ENCODE assay signal across 17 cellular contexts in the genomic region with DNA sequence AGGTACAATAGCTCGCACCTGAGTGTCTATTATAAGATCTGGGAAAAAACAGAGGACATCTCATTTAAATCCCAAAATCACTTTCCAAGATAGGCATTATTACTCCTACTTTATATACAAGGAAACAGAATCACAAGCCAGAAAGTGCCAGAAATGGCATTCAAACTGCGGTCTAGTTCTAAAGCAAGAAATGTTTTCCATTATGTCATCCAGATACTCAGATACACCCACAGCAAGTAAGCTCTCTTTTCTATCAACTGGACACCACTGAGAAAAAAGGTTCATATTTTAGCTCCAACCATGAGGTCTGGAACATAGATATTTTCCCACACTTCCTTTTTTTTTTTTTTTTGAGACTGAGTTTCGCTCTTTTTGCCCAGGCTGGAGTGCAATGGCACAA. TPM values are rescaled to one million over a fixed set of nuclear protein-coding genes. Genes with fewer than 3 reads are reported as not detected.
DNase-seq lines count a peak whose midpoint lies in the region; ATAC-seq, FAIRE-seq and TF ChIP-seq lines count a peak whose summit lies in the region.
"Had no signal": no experiment of that assay in that cellular context is flagged by ENCODE, and none has a peak within 500 bp of the region (broad histone marks: within the 10 kb centered on the region; RNA-seq: fewer than 3 reads in every experiment).

No MANE protein-coding gene starts in this region.

- peaks cover 74% of the 10 kb centered on the region for H3K79me2 ChIP-seq in OCI-LY7 (ENCODE audit: insufficient read depth, low read depth, low read length)

- no peak for FAIRE-seq in pancreas (lab: Jason Lieb, UNC)

- H3K36me3 ChIP-seq in OCI-LY7 (ENCODE audit: insufficient read depth, low read length) (peaks cover 20% of the 10 kb centered on the region; the same call in 1 of the 2 replicates), body of pancreas (replicated peaks in 1 of 2; ENCODE audit: insufficient read depth in 1 of 2, low read depth in 2 of 2) (no peaks in the 10 kb centered on the region), pancreas (no peaks in the 10 kb centered on the region), esophagus squamous epithelium (peaks cover 0 to 27% (median 0%) of the 10 kb centered on the region in 3 donors)

- POLR2A ChIA-PET in OCI-LY7 (lab: Charles Lee) = interaction anchor here (0.6 to 1.3 kb wide), 4 partner anchors 8 to 878 kb away, joined by 3 to 8 read pairs (median 4); no protein-coding TSS in a partner anchor

- CTCF ChIA-PET in OCI-LY7 (lab: Charles Lee; ENCODE audit: unreplicated experiment) = no interaction called here

- no peaks in the 10 kb centered on the region for H3K9me3 Mint-ChIP-seq in activated T-cell treated with anti-CD3 and anti-CD28 coated beads, Interleukin-2, amount 50 U/mL, for 4 hours
- H3K9me3 Mint-ChIP-seq: activated CD8-positive, alpha-beta T cell treated with anti-CD3 and anti-CD28 coated beads for 36 hours had no signal

- no peak for ATAC-seq in activated T-cell treated with anti-CD3 and anti-CD28 coated beads, Interleukin-2, amount 50 U/mL, for 4 hours
- ATAC-seq in body of pancreas (peak; percentile 83), pancreas (peak; percentile 63 to 86 (median 80))
- ATAC-seq: activated CD8-positive, alpha-beta T cell treated with anti-CD3 and anti-CD28 coated beads for 36 hours; left lung; psoas muscle had no signal

- intact Hi-C loops in OCI-LY7 (cut with micrococcal nuclease; ENCODE audit: unreplicated experiment) = no loop called here
- intact Hi-C loops in body of pancreas (cut with DNase I) = no loop called here
- intact Hi-C loops in pancreas (cut with DNase I) = no loop called here
- intact Hi-C loops in esophagus squamous epithelium (cut with DNase I) = no loop called here

- H4K20me1 ChIP-seq in OCI-LY7 (ENCODE audit: insufficient read depth, low read length) = no peaks in the 10 kb centered on the region; the same call in 1 of the 2 replicates

- H3K4me3 ChIP-seq in OCI-LY7 (ENCODE audit: low read depth, low read length, poor library complexity, severe bottlenecking) (no peak overlapping the region), body of pancreas (no peak overlapping the region), pancreas (peak overlapping the region in 1 of 4 donors; percentile 13), esophagus squamous epithelium (no peak overlapping the region)
- H3K4me3 ChIP-seq: left lung, psoas muscle had no signal

- H3K27me3 Mint-ChIP-seq in activated T-cell treated with anti-CD3 and anti-CD28 coated beads, Interleukin-2, amount 50 U/mL, for 4 hours (ENCODE audit: low read depth) = no peaks in the 10 kb centered on the region
- H3K27me3 Mint-ChIP-seq: activated CD8-positive, alpha-beta T cell treated with anti-CD3 and anti-CD28 coated beads for 36 hours had no signal

- 43 to 47% methylated on average over 3 of the region's 3 CpGs for WGBS in body of pancreas, 2 donors
- WGBS in pancreas, 2 donors = 33 to 37% methylated on average over 2 to 3 of the region's 3 CpGs
- WGBS in esophagus squamous epithelium, 2 donors = 83 to 89% methylated on average over 3 of the region's 3 CpGs

- H3K36me3 Mint-ChIP-seq in activated T-cell treated with anti-CD3 and anti-CD28 coated beads, Interleukin-2, amount 50 U/mL, for 4 hours (ENCODE audit: insufficient read depth) = peaks cover 15% of the 10 kb centered on the region

- H3K27me3 ChIP-seq in body of pancreas = no peaks in the 10 kb centered on the region
- H3K27me3 ChIP-seq in pancreas = no peaks in the 10 kb centered on the region
- no peaks in the 10 kb centered on the region for H3K27me3 ChIP-seq in esophagus squamous epithelium
- H3K27me3 ChIP-seq: left lung had no signal

- TF ChIP-seq POLR2A in body of pancreas (IDR thresholded peaks at IDR 0.05) = peak in 1 of 3 donors; percentile 18
- TF ChIP-seq POLR2A in esophagus squamous epithelium (IDR thresholded peaks at IDR 0.05) = no peak

- peak overlapping the region; percentile 40; the same call in 1 of the 2 replicates for H3K4me2 ChIP-seq in OCI-LY7 (ENCODE audit: low read length)

- no peak for DNase-seq in activated T-cell treated with anti-CD3 and anti-CD28 coated beads, Interleukin-2, amount 50 U/mL, for 4 hours
- no peak for DNase-seq in activated T-cell treated with anti-CD3 and anti-CD28 coated beads, Interleukin-2, amount 50 U/mL, for 48 hours
- DNase-seq in OCI-LY7 (ENCODE audit: low spot score) (no peak), body of pancreas (peak in 1 of 4 donors; percentile 48), pancreas (peak in 1 of 6 donors; percentile 44), esophagus squamous epithelium (lab: John Stamatoyannopoulos, UW) (no peak), NCI-H446 (lab: John Stamatoyannopoulos, UW) (no peak)
- no peak for DNase-seq in stimulated activated CD4-positive, alpha-beta T cell treated with anti-CD3 and anti-CD28 coated beads, Interleukin-2, amount 100 ng/mL, for 48 hours
- DNase-seq: activated CD8-positive, alpha-beta T cell treated with anti-CD3 and anti-CD28 coated beads for 36 hours; activated gamma-delta T cell; COR-L47; left lung; NCI-H1092 treated with DMSO at 0.1 percent for 48 hours; NCI-H82; psoas muscle; stimulated activated naive CD4-positive, alpha-beta T cell treated with Interleukin-2 at 50 U/mL for 16 hours; T-helper 9 cell had no signal

- TF ChIP-seq CTCF in OCI-LY7 (conservative IDR thresholded peaks at IDR 0.05; ENCODE audit: low read length) (no peak), body of pancreas (IDR thresholded peaks at IDR 0.05) (no peak), pancreas (IDR thresholded peaks at IDR 0.05) (no peak), esophagus squamous epithelium (IDR thresholded peaks at IDR 0.05) (no peak)

- no peak overlapping the region for H3K27ac ChIP-seq in OCI-LY7 (ENCODE audit: low read depth, low read length, poor library complexity, severe bottlenecking)
- H3K27ac ChIP-seq in body of pancreas = peak overlapping the region in 3 of 4 donors; percentile 47 to 56 (median 48)
- H3K27ac ChIP-seq in pancreas = peak overlapping the region in 2 of 4 donors; percentile 72 to 82
- H3K27ac ChIP-seq in esophagus squamous epithelium = no peak overlapping the region
- H3K27ac ChIP-seq: left lung, psoas muscle had no signal

- H3K9me3 ChIP-seq in OCI-LY7 (ENCODE audit: low read length) (no peaks in the 10 kb centered on the region), body of pancreas (no peaks in the 10 kb centered on the region), pancreas (no peaks in the 10 kb centered on the region), esophagus squamous epithelium (no peaks in the 10 kb centered on the region)
- H3K9me3 ChIP-seq: left lung, psoas muscle had no signal

- no peak overlapping the region for H2AFZ ChIP-seq in OCI-LY7 (ENCODE audit: low read length)

- H3K9me2 ChIP-seq in OCI-LY7 (ENCODE audit: insufficient read depth, low read length) = no peaks in the 10 kb centered on the region

- BruUV-seq in OCI-LY7 (replicated peaks; lab: Mats Ljungman, UMichigan) = no TSS peak

- peaks cover 51% of the 10 kb centered on the region for H3K4me1 Mint-ChIP-seq in activated T-cell treated with anti-CD3 and anti-CD28 coated beads, Interleukin-2, amount 50 U/mL, for 4 hours (ENCODE audit: low read depth)

- H3K4me3 Mint-ChIP-seq in activated T-cell treated with anti-CD3 and anti-CD28 coated beads, Interleukin-2, amount 50 U/mL, for 4 hours = peak overlapping the region; percentile 7
- H3K4me3 Mint-ChIP-seq: activated CD8-positive, alpha-beta T cell treated with anti-CD3 and anti-CD28 coated beads for 36 hours had no signal

- H3K4me1 ChIP-seq in OCI-LY7 (ENCODE audit: insufficient read depth, low read length, poor library complexity, severe bottlenecking) (peaks cover 9% of the 10 kb centered on the region), body of pancreas (peaks cover 56% of the 10 kb centered on the region), pancreas (peaks cover 0 to 28% (median 6%) of the 10 kb centered on the region in 3 donors), esophagus squamous epithelium (peaks cover 4 to 65% (median 15%) of the 10 kb centered on the region in 3 donors)

RNA-seq across cellular contexts. Expression of a gene that starts 8.1 kb away (rescaled TPM):
- 10 to 100 TPM; 14.8 to 19.7 (median 14.9) TPM for total RNA-seq in activated T-cell treated with anti-CD3 and anti-CD28 coated beads, Interleukin-2, amount 50 U/mL, for 4 hours
- 20.9 and 21.9 TPM in 2 replicates for total RNA-seq in OCI-LY7 (2014; rRNA removed; shearing (Covaris generic))
- total RNA-seq in OCI-LY7 (2022) (26.4 and 27.6 TPM in 2 replicates), body of pancreas (10 to 100 TPM; 40.0 to 42.2 TPM), pancreas (10 to 100 TPM; 30.2 to 39.1 (median 35.6) TPM), esophagus squamous epithelium (10 to 100 TPM; 16.3 to 22.0 (median 21.8) TPM)
- 10 to 100 TPM; 10.1 to 22.2 TPM for polyA plus RNA-seq in pancreas

RNA-seq across cellular contexts. Expression of a gene that starts 24.3 kb away (rescaled TPM):
- total RNA-seq in activated T-cell treated with anti-CD3 and anti-CD28 coated beads, Interleukin-2, amount 50 U/mL, for 4 hours = 100 to 1,000 TPM; 109 to 122 (median 118) TPM
- total RNA-seq in OCI-LY7 (2014; rRNA removed; shearing (Covaris generic)) = 32.3 and 37.6 TPM in 2 replicates
- 116 and 118 TPM in 2 replicates for total RNA-seq in OCI-LY7 (2022)
- 10 to 100 TPM; 18.5 to 20.2 TPM for total RNA-seq in body of pancreas
- total RNA-seq in pancreas = 10 to 100 TPM; 29.3 to 38.7 (median 31.0) TPM
- polyA plus RNA-seq in pancreas = 10 to 100 TPM in 1 of 2 donors, 1 to 10 TPM in 1; 8.0 to 12.6 TPM
- 10 to 100 TPM; 14.3 to 47.9 (median 36.8) TPM for total RNA-seq in esophagus squamous epithelium

RNA-seq across cellular contexts. Expression of a gene that starts 40.0 kb away (rescaled TPM):
- total RNA-seq in activated T-cell treated with anti-CD3 and anti-CD28 coated beads, Interleukin-2, amount 50 U/mL, for 4 hours = 1 to 10 TPM; 2.3 to 2.7 (median 2.7) TPM
- 0.38 and 0.49 TPM in 2 replicates for total RNA-seq in OCI-LY7 (2014; rRNA removed; shearing (Covaris generic))
- 0.40 and 0.74 TPM in 2 replicates for total RNA-seq in OCI-LY7 (2022)
- total RNA-seq in body of pancreas = 10 to 100 TPM in 1 of 2 donors, 1 to 10 TPM in 1; 4.9 to 14.8 TPM
- total RNA-seq in pancreas = 1 to 10 TPM; 1.7 to 3.9 (median 3.3) TPM
- 1 to 10 TPM; 1.5 to 5.7 TPM for polyA plus RNA-seq in pancreas
- total RNA-seq in esophagus squamous epithelium = 1 to 10 TPM in 1 of 4 donors, under 1 TPM in 3; 0.44 to 1.3 (median 0.58) TPM

Comparison
In these comparisons a context has a peak if more than half of its experiments do, and no peak if none do; other contexts are left out.
1. ATAC-seq: peak in body of pancreas (single experiment) and pancreas (4 of 4); none in activated T-cell treated with anti-CD3 and anti-CD28 coated beads, Interleukin-2, amount 50 U/mL, for 4 hours (0 of 2).
2. H3K27ac ChIP-seq: peak in body of pancreas (3 of 4); none in OCI-LY7 (single experiment) and esophagus squamous epithelium (0 of 4).